24 cellular contexts compared by ENCODE assay signal in genomic region chr20:42963796-42964195, GRCh38.
"Had no signal": no experiment of that assay in that cellular context is flagged by ENCODE, and none has a peak within 500 bp of the region (broad histone marks: within the 10 kb centered on the region; RNA-seq: fewer than 3 reads in every experiment).

No MANE protein-coding gene starts in this region.

- H3K9me3 Mint-ChIP-seq: activated CD4-positive, alpha-beta T cell treated with anti-CD3 and anti-CD28 coated beads, Interleukin-2, amount 10 ng/mL, durations not matched to agents 24 days and 14 days had no signal

- H3K4me3 Mint-ChIP-seq: activated B cell treated with CpG ODN at 0.5 μM for 24 hours; activated CD4-positive, alpha-beta T cell treated with anti-CD3 and anti-CD28 coated beads, Interleukin-2, amount 10 ng/mL, durations not matched to agents 24 days and 14 days; activated CD8-positive, alpha-beta memory T cell treated with anti-CD3 and anti-CD28 coated beads, Interleukin-2, amount 10 ng/mL, durations not matched to agents 7 days and 5 days; activated naive CD8-positive, alpha-beta T cell; activated T-cell treated with anti-CD3 and anti-CD28 coated beads, Interleukin-2, amount 50 U/mL, for 24 hours; activated T-helper 1 cell treated with anti-CD3 and anti-CD28 coated beads, Interleukin-12 subunit alpha, Interleukin-12 subunit beta, Interleukin-2, Interleukin-4 antibody, amounts not matched to agents 30 ng/mL and 10 ng/mL and 1 ng/mL, durations not matched to agents 14 hours and 24 hours and 36 hours; T-helper 17 cell had no signal

- H3K36me3 Mint-ChIP-seq: activated CD8-positive, alpha-beta memory T cell treated with anti-CD3 and anti-CD28 coated beads, Interleukin-2, amount 10 ng/mL, durations not matched to agents 7 days and 5 days; activated naive CD8-positive, alpha-beta T cell had no signal

- ATAC-seq: activated CD8-positive, alpha-beta memory T cell treated with anti-CD3 and anti-CD28 coated beads, Interleukin-2, amount 10 ng/mL, durations not matched to agents 7 days and 5 days; Panc1; T-helper 17 cell had no signal

- H3K4me1 Mint-ChIP-seq: activated B cell treated with CpG ODN at 0.5 μM for 24 hours; activated CD4-positive, alpha-beta T cell treated with anti-CD3 and anti-CD28 coated beads, Interleukin-2, amount 10 ng/mL, durations not matched to agents 24 days and 14 days; activated CD8-positive, alpha-beta memory T cell treated with anti-CD3 and anti-CD28 coated beads, Interleukin-2, amount 10 ng/mL, durations not matched to agents 7 days and 5 days; T-helper 17 cell had no signal

- DNase-seq: activated B cell treated with CpG ODN at 0.5 μM for 24 hours; activated CD4-positive, alpha-beta T cell treated with anti-CD3 and anti-CD28 coated beads for 1 hour; activated CD4-positive, alpha-beta T cell treated with anti-CD3 and anti-CD28 coated beads, Interleukin-2, amount 10 ng/mL, durations not matched to agents 24 days and 14 days; activated CD4-positive, alpha-beta T cell treated with anti-CD3 and anti-CD28 coated beads, Interleukin-2, amount 50 U/mL, for 48 hours; activated CD8-positive, alpha-beta memory T cell treated with anti-CD3 and anti-CD28 coated beads, Interleukin-2, amount 10 ng/mL, durations not matched to agents 7 days and 5 days; activated effector memory CD4-positive, alpha-beta T cell treated with Interleukin-2 at 50 U/mL for 16 hours; activated naive CD4-positive, alpha-beta T cell; activated T-cell treated with anti-CD3 and anti-CD28 coated beads, Interleukin-2, amount 50 U/mL, for 24 hours; KBM-7; NCI-H1092 treated with DMSO at 0.1 percent for 48 hours; NCI-H1417 treated with DMSO at 0.1 percent for 48 hours; NCI-H1694 treated with DMSO at 0.1 percent for 48 hours; NCI-H2029 treated with DMSO at 0.1 percent for 48 hours; NCI-H345; NCI-H510A; NCI-H526 treated with DMSO at 0.1 percent for 48 hours; NCI-H82; OCI-M1; SHP77 treated with DMSO at 0.1 percent for 48 hours; T-helper 17 cell; T-helper 9 cell had no signal

- H3K27ac Mint-ChIP-seq: activated B cell treated with CpG ODN at 0.5 μM for 24 hours; activated CD4-positive, alpha-beta T cell treated with anti-CD3 and anti-CD28 coated beads, Interleukin-2, amount 10 ng/mL, durations not matched to agents 24 days and 14 days; activated CD8-positive, alpha-beta memory T cell treated with anti-CD3 and anti-CD28 coated beads, Interleukin-2, amount 10 ng/mL, durations not matched to agents 7 days and 5 days; activated naive CD8-positive, alpha-beta T cell; activated T-cell treated with anti-CD3 and anti-CD28 coated beads, Interleukin-2, amount 50 U/mL, for 24 hours; activated T-helper 1 cell treated with anti-CD3 and anti-CD28 coated beads, Interleukin-12 subunit alpha, Interleukin-12 subunit beta, Interleukin-2, Interleukin-4 antibody, amounts not matched to agents 30 ng/mL and 10 ng/mL and 1 ng/mL, durations not matched to agents 14 hours and 24 hours and 36 hours; T-helper 17 cell had no signal

- H3K27me3 Mint-ChIP-seq: activated B cell treated with CpG ODN at 0.5 μM for 24 hours; activated CD4-positive, alpha-beta T cell treated with anti-CD3 and anti-CD28 coated beads, Interleukin-2, amount 10 ng/mL, durations not matched to agents 24 days and 14 days; activated CD8-positive, alpha-beta memory T cell treated with anti-CD3 and anti-CD28 coated beads, Interleukin-2, amount 10 ng/mL, durations not matched to agents 7 days and 5 days; activated T-cell treated with anti-CD3 and anti-CD28 coated beads, Interleukin-2, amount 50 U/mL, for 24 hours; T-helper 17 cell had no signal
